ENCODE assay signal across 15 cellular contexts in the genomic region with DNA sequence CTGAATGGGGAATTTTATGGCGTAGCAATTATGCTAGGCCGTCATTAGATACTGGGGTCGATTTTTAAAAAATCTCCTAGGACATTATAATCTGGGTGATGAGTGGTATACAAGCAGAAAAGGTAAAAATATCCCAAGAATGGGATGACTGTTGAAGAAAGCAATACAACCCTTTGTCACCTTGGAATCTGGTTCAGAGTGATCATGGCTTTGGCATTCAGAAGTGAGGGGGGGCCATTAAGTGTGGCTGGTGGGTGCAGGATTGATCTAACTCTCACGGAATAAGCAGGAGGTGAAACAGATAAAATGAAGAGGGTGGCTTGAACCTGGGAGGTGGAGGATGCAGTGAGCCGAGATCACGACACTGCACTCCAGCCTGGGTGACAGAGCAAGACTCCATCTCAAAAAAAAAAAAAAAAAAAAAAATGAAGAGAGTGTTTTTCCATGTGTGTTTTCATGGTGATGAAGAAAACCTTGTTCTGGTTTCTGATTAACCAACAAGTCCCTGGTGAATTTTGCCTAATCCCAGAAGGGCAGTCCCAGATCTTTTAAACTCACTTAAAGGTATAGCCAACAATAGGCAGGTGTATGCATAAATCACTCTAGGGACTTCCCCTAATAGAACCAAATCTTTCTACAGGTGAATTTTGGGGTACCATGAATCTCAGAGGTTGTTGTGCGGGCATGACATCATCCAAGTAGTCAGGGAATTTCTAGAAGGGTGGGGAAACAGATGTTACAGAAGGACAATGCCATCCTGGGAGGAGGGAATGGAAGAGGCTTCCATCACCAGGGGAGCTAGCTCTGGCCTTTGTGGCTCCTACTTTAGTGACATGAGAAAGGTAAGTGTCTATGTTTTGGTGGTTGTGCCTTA.
"Had no signal": no experiment of that assay in that cellular context is flagged by ENCODE, and none has a peak within 500 bp of the region (broad histone marks: within the 10 kb centered on the region; RNA-seq: fewer than 3 reads in every experiment).

No MANE protein-coding gene starts in this region.

- ATAC-seq: effector memory CD8-positive, alpha-beta T cell; left ventricle myocardium superior had no signal

- H3K27ac Mint-ChIP-seq: activated CD4-positive, alpha-beta T cell treated with anti-CD3 and anti-CD28 coated beads, Interleukin-2, amount 10 ng/mL, durations not matched to agents 7 days and 5 days; dendritic cell treated with granulocyte-macrophage colony-stimulating factor and Interleukin-4, amounts not matched to agents 40 ng/mL and 50 ng/mL, for 4 days had no signal

- H3K27me3 ChIP-seq: brain microvascular endothelial cell, hepatocyte, suprapubic skin had no signal

- H3K27ac ChIP-seq: brain microvascular endothelial cell, hepatocyte, parathyroid adenoma, suprapubic skin had no signal

- H3K4me3 Mint-ChIP-seq: activated CD4-positive, alpha-beta T cell treated with anti-CD3 and anti-CD28 coated beads, Interleukin-2, amount 10 ng/mL, durations not matched to agents 7 days and 5 days; dendritic cell treated with granulocyte-macrophage colony-stimulating factor and Interleukin-4, amounts not matched to agents 40 ng/mL and 50 ng/mL, for 4 days had no signal

- H3K9me3 ChIP-seq: suprapubic skin had no signal

- H3K27me3 Mint-ChIP-seq: activated CD4-positive, alpha-beta T cell treated with anti-CD3 and anti-CD28 coated beads, Interleukin-2, amount 10 ng/mL, durations not matched to agents 7 days and 5 days had no signal

- H3K4me3 ChIP-seq: hepatocyte, suprapubic skin had no signal

- H3K36me3 ChIP-seq: brain microvascular endothelial cell, suprapubic skin had no signal

- DNase-seq: activated CD4-positive, alpha-beta T cell treated with anti-CD3 and anti-CD28 coated beads, Interleukin-2, amount 10 ng/mL, durations not matched to agents 7 days and 5 days; activated naive CD4-positive, alpha-beta T cell treated with anti-CD3 and anti-CD28 coated beads, Interleukin-2, amount 50 U/mL, for 16 hours; cerebellar nuclear complex; effector memory CD8-positive, alpha-beta T cell; erythroblast; kidney; left ventricle myocardium superior; mesendoderm; retina; T-helper 1 cell had no signal

- H3K9me3 Mint-ChIP-seq: activated CD4-positive, alpha-beta T cell treated with anti-CD3 and anti-CD28 coated beads, Interleukin-2, amount 10 ng/mL, durations not matched to agents 7 days and 5 days; dendritic cell treated with granulocyte-macrophage colony-stimulating factor and Interleukin-4, amounts not matched to agents 40 ng/mL and 50 ng/mL, for 4 days; effector memory CD8-positive, alpha-beta T cell had no signal
